In the genomic region with DNA sequence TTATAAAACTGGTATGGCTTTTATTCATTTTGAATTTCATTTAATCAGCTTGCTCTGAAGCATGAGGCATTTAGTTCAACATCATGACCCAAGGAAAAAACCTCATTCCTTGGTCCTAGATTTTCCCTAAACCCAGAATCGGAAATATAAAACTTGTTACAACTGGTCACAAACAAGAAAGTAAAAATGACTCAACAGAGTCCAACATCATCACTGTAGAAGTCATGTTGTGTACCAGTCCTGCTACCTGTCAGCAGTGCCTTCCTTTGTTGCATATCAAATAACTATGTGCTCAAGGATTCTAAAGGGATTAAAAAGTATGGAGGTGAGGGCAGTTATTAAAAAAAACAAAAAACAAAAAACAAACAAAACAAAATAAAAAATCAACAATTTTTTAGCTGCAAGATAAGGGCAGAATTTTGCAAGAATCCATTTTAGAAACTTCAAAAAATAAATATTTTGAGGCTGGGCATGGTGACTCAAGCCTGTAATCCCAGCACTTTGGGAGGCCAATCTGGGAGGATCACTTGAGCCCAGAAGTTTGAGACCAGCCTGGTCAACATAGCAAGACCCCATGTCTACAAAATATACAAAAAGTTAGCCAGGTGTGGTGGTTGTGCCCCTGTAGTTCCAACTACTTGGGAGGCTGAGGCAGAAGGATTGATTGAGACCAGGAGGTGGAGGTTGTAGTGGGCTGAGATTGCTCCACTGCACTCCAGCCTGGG, we compare ENCODE assay signal across 24 cellular contexts. TPM values are rescaled to one million over a fixed set of nuclear protein-coding genes. Genes with fewer than 3 reads are reported as not detected.
DNase-seq lines count a peak whose midpoint lies in the region; ATAC-seq and TF ChIP-seq lines count a peak whose summit lies in the region.
"Had no signal": no experiment of that assay in that cellular context is flagged by ENCODE, and none has a peak within 500 bp of the region (broad histone marks: within the 10 kb centered on the region; RNA-seq: fewer than 3 reads in every experiment).

No MANE protein-coding gene starts in this region.

- POLR2A ChIA-PET in RWPE1 (lab: Yijun Ruan, JAX; ENCODE audit: low non-redundant PET), result no interaction called here

- H3K9me3 ChIP-seq in left ventricle myocardium inferior (replicated peaks), result no peaks in the 10 kb centered on the region
- H3K9me3 ChIP-seq in right cardiac atrium (ENCODE audit: control insufficient read depth, low read length), result no peaks in the 10 kb centered on the region
- H3K9me3 ChIP-seq in smooth muscle cell (replicated peaks; ENCODE audit: low read depth), result no peaks in the 10 kb centered on the region
- H3K9me3 ChIP-seq: Peyer's patch, SK-N-SH had no signal

- CTCF ChIA-PET in RWPE1 (lab: Yijun Ruan, JAX), result interaction anchor here (0.6 kb wide), 1 partner anchor 10 kb away, joined by 4 read pairs; no protein-coding TSS in a partner anchor

- H4K20me1 ChIP-seq in smooth muscle cell (ENCODE audit: low read depth), result peaks cover 100% of the 10 kb centered on the region

- peaks cover 100% of the 10 kb centered on the region for H3K79me2 ChIP-seq in smooth muscle cell (ENCODE audit: low read depth)

- H2AFZ ChIP-seq in smooth muscle cell (ENCODE audit: low read depth), result no peak overlapping the region

- H3K4me1 ChIP-seq in left ventricle myocardium inferior (peaks cover 99% of the 10 kb centered on the region), right cardiac atrium (ENCODE audit: control insufficient read depth, insufficient read depth, low read length) (peaks cover 1% of the 10 kb centered on the region), smooth muscle cell (ENCODE audit: low read depth) (peaks cover 4% of the 10 kb centered on the region)
- H3K4me1 ChIP-seq: Peyer's patch had no signal

- H3K27me3 ChIP-seq in left ventricle myocardium inferior (ENCODE audit: low read depth) (no peaks in the 10 kb centered on the region), right cardiac atrium (ENCODE audit: control insufficient read depth, insufficient read depth) (no peaks in the 10 kb centered on the region), smooth muscle cell (ENCODE audit: low read depth) (no peaks in the 10 kb centered on the region)
- H3K27me3 ChIP-seq: Peyer's patch had no signal

- ATAC-seq in right cardiac atrium, result no peak
- ATAC-seq: GM12878, HCT116 had no signal

- H3F3A ChIP-seq in smooth muscle cell (ENCODE audit: low read depth), result no peaks in the 10 kb centered on the region

- H3K4me1 Mint-ChIP-seq in osteocyte (ENCODE audit: unreplicated experiment), result peaks cover 48% of the 10 kb centered on the region

- intact Hi-C loops in left ventricle myocardium inferior (cut with micrococcal nuclease) (no loop called here), right cardiac atrium (cut with DNase I) (no loop called here)

- H3K4me2 ChIP-seq in smooth muscle cell, result no peak overlapping the region
- H3K4me2 ChIP-seq: SK-N-SH had no signal

- no peak overlapping the region for H3K4me3 ChIP-seq in left ventricle myocardium inferior
- H3K4me3 ChIP-seq in right cardiac atrium (ENCODE audit: low read length), result no peak overlapping the region
- H3K4me3 ChIP-seq in smooth muscle cell, result no peak overlapping the region
- H3K4me3 ChIP-seq: GM12878, Peyer's patch had no signal

- H3K27ac ChIP-seq in left ventricle myocardium inferior (replicated peaks) (peak overlapping the region; percentile 60), right cardiac atrium (ENCODE audit: low read length) (no peak overlapping the region), RWPE1 (peak overlapping the region; percentile 47; the same call in 1 of the 2 replicates), epithelial cell of prostate (peak overlapping the region; percentile 71), smooth muscle cell (ENCODE audit: low read depth) (peak overlapping the region; percentile 14)
- H3K27ac ChIP-seq: HL-60, Peyer's patch had no signal

- H3K36me3 ChIP-seq in left ventricle myocardium inferior (no peaks in the 10 kb centered on the region), smooth muscle cell (ENCODE audit: low read depth) (peaks cover 17% of the 10 kb centered on the region)

- H3K27me3 Mint-ChIP-seq in osteocyte (ENCODE audit: unreplicated experiment), result no peaks in the 10 kb centered on the region

- H3K36me3 Mint-ChIP-seq in osteocyte (ENCODE audit: unreplicated experiment), result peaks cover 37% of the 10 kb centered on the region

- no peak overlapping the region for H3K27ac Mint-ChIP-seq in osteocyte (ENCODE audit: unreplicated experiment)

- H3K4me3 Mint-ChIP-seq in osteocyte (ENCODE audit: unreplicated experiment), result no peak overlapping the region

- no peaks in the 10 kb centered on the region for H3K9me3 Mint-ChIP-seq in osteocyte (ENCODE audit: unreplicated experiment)

- TF ChIP-seq CTCF in left ventricle myocardium inferior (IDR thresholded peaks at IDR 0.05; ENCODE audit: borderline replicate concordance) (no peak), RWPE1 (conservative IDR thresholded peaks at IDR 0.05; ENCODE audit: low read depth) (no peak), smooth muscle cell (IDR thresholded peaks at IDR 0.05; ENCODE audit: borderline replicate concordance, insufficient read depth, poor library complexity, severe bottlenecking) (no peak), osteocyte (IDR thresholded peaks at IDR 0.05) (no peak)

- DNase-seq in left ventricle myocardium inferior, result no peak
- no peak for DNase-seq in right cardiac atrium
- DNase-seq in RWPE1 (ENCODE audit: low spot score), result peak; percentile 62
- DNase-seq in epithelial cell of prostate (ENCODE audit: low read depth, low spot score), result peak; percentile 74
- DNase-seq in smooth muscle cell (lab: John Stamatoyannopoulos, UW; ENCODE audit: unreplicated experiment), result no peak
- no peak for DNase-seq in osteocyte (ENCODE audit: extremely low spot score, unreplicated experiment)
- no peak for DNase-seq in ureter (ENCODE audit: low spot score)
- DNase-seq in H4 (ENCODE audit: low spot score), result no peak
- DNase-seq: DMS153; GOT3; Karpas-422; NCI-H1092 treated with DMSO at 0.1 percent for 48 hours; NCI-H146; NCI-H1930; NCI-H446 treated with DMSO at 0.1 percent for 48 hours; NCI-H526; NCI-H82; NK-92 treated with Interleukin-12 subunit alpha and Interleukin-12 subunit beta, amount 100 ng/mL, for 24 hours; Peyer's patch; SK-N-SH; SW 1271 had no signal

- 91% methylated on average over 1 of the region's 1 CpG for WGBS in right cardiac atrium
- 89% methylated on average over 1 of the region's 1 CpG for WGBS in smooth muscle cell (ENCODE audit: low lambda C conversion rate)

- H3K9ac ChIP-seq in smooth muscle cell (ENCODE audit: low read depth), result no peak overlapping the region
- H3K9ac ChIP-seq: SK-N-SH had no signal

RNA-seq across cellular contexts. Expression of a gene that starts 18.4 kb away (rescaled TPM):
- total RNA-seq in left ventricle myocardium inferior (142 TPM), right cardiac atrium (100 to 1,000 TPM; 131 to 158 (median 140) TPM), smooth muscle cell (209 and 210 TPM in 2 replicates), osteocyte (157 and 165 TPM in 2 replicates), ureter (174 TPM)
- polyA plus RNA-seq in right cardiac atrium (63.0 TPM), smooth muscle cell (54.2 and 60.4 TPM in 2 replicates)
- total RNA-seq in H4 (2014; rRNA removed; shearing (Covaris generic)), result 103 and 110 TPM in 2 replicates

RNA-seq across cellular contexts. Expression of a gene that starts 58.7 kb away (rescaled TPM):
- total RNA-seq in left ventricle myocardium inferior (11.4 TPM), right cardiac atrium (10 to 100 TPM in 3 of 4 donors, 1 to 10 TPM in 1; 7.5 to 16.6 (median 12.3) TPM), smooth muscle cell (1.2 and 1.3 TPM in 2 replicates), osteocyte (3.9 and 4.7 TPM in 2 replicates), ureter (7.0 TPM)
- polyA plus RNA-seq in right cardiac atrium (6.7 TPM), smooth muscle cell (0.47 and 0.70 TPM in 2 replicates)
- 1.7 and 3.3 TPM in 2 replicates for total RNA-seq in H4 (2014; rRNA removed; shearing (Covaris generic))

Comparison
In these comparisons a context has a peak if more than half of its experiments do, and no peak if none do; other contexts are left out.
1. DNase-seq: peak in RWPE1 (single experiment) and epithelial cell of prostate (single experiment); none in left ventricle myocardium inferior (single experiment), right cardiac atrium (0 of 3), smooth muscle cell (single experiment), osteocyte (single experiment), ureter (single experiment) and H4 (single experiment).